Comparison of ENCODE assay signal across 8 cellular contexts in genomic region chr16:11296706-11297491, GRCh38. TPM values are rescaled to one million over a fixed set of nuclear protein-coding genes. Genes with fewer than 3 reads are reported as not detected.
DNase-seq lines count a peak whose midpoint lies in the region; ATAC-seq and TF ChIP-seq lines count a peak whose summit lies in the region.

No MANE protein-coding gene starts in this region.

- peak overlapping the region; percentile 36 for H3K18ac ChIP-seq in mesendoderm (ENCODE audit: low read length)

- DNase-seq in Calu3 (no peak), mesendoderm (no peak), glomerular visceral epithelial cell (ENCODE audit: extremely low spot score) (no peak), DMS153 (lab: John Stamatoyannopoulos, UW) (no peak), hypothalamus (lab: John Stamatoyannopoulos, UW) (no peak)
- no peak for DNase-seq in activated naive CD4-positive, alpha-beta T cell treated with anti-CD3 and anti-CD28 coated beads, Interleukin-2, amount 50 U/mL, for 72 hours (ENCODE audit: low spot score in 2 of 2)

- no peak overlapping the region for H2BK5ac ChIP-seq in mesendoderm (ENCODE audit: low read length)

- H3K4me1 Mint-ChIP-seq in Calu3 (ENCODE audit: low read depth, unreplicated experiment) = peaks cover 13% of the 10 kb centered on the region

- no peaks in the 10 kb centered on the region for H3K79me2 ChIP-seq in mesendoderm (ENCODE audit: control insufficient read depth, insufficient read depth, low read length)

- BruUV-seq in Calu3 (replicated peaks; lab: Mats Ljungman, UMichigan) = no TSS peak

- H3K4me1 ChIP-seq in mesendoderm (ENCODE audit: control insufficient read depth, low read depth, low read length) = peaks cover 6% of the 10 kb centered on the region

- H3K23ac ChIP-seq in mesendoderm (ENCODE audit: low read length) = no peak overlapping the region

- peak; percentile 22 for ATAC-seq in HG02678 (IDR thresholded peaks at IDR 0.05; ENCODE audit: unreplicated experiment)
- ATAC-seq in activated naive CD4-positive, alpha-beta T cell treated with anti-CD3 and anti-CD28 coated beads, Interleukin-2, amount 50 U/mL, for 72 hours = peak in 1 of 2 donors; percentile 22
- ATAC-seq in GM19395 (IDR thresholded peaks at IDR 0.05; ENCODE audit: unreplicated experiment) = no peak

- intact Hi-C loops in Calu3 (cut with micrococcal nuclease; ENCODE audit: unreplicated experiment) = loop anchor here (5.0 kb wide), 1 partner anchor 40 kb away; the partner anchor contains the start of gene SOCS1

- H3K36me3 Mint-ChIP-seq in Calu3 (ENCODE audit: insufficient read depth, unreplicated experiment) = no peaks in the 10 kb centered on the region
- no peaks in the 10 kb centered on the region for H3K36me3 Mint-ChIP-seq in activated naive CD4-positive, alpha-beta T cell treated with anti-CD3 and anti-CD28 coated beads, Interleukin-2, amount 50 U/mL, for 72 hours

- no peak overlapping the region for H3K27ac ChIP-seq in mesendoderm (ENCODE audit: low read depth, low read length)

- no peak overlapping the region for H3K9ac ChIP-seq in mesendoderm (ENCODE audit: low read length)

- no peaks in the 10 kb centered on the region for H3K36me3 ChIP-seq in mesendoderm (ENCODE audit: control insufficient read depth, insufficient read depth, low read length)

- H3K4me2 ChIP-seq in mesendoderm (ENCODE audit: low read length) = no peak overlapping the region

- no peaks in the 10 kb centered on the region for H3K27me3 ChIP-seq in mesendoderm (ENCODE audit: insufficient read depth, low read length, poor library complexity)

- H3K4ac ChIP-seq in mesendoderm (ENCODE audit: low read depth, low read length) = no peak overlapping the region

- H3K56ac ChIP-seq in mesendoderm (ENCODE audit: low read length) = peak overlapping the region; percentile 81

- no peak overlapping the region for H2BK15ac ChIP-seq in mesendoderm (replicated peaks; ENCODE audit: low read depth)

- TF ChIP-seq CTCF in Calu3 (IDR thresholded peaks at IDR 0.05; ENCODE audit: unreplicated experiment) = no peak

- H3K4me3 Mint-ChIP-seq in Calu3 (ENCODE audit: low read depth, unreplicated experiment) = peak overlapping the region; percentile 6

- no peak overlapping the region for H4K5ac ChIP-seq in mesendoderm (ENCODE audit: low read length)

- peak overlapping the region; percentile 69 for H2BK120ac ChIP-seq in mesendoderm (ENCODE audit: low read depth, low read length)

- no peak overlapping the region for H3K27ac Mint-ChIP-seq in Calu3 (ENCODE audit: unreplicated experiment)
- H3K27ac Mint-ChIP-seq in activated naive CD4-positive, alpha-beta T cell treated with anti-CD3 and anti-CD28 coated beads, Interleukin-2, amount 50 U/mL, for 72 hours = peak overlapping the region; percentile 81

- H4K8ac ChIP-seq in mesendoderm (ENCODE audit: low read depth, low read length) = no peak overlapping the region

- no peaks in the 10 kb centered on the region for H3K79me1 ChIP-seq in mesendoderm (ENCODE audit: low read length)

- no peak overlapping the region for H2AK5ac ChIP-seq in mesendoderm (ENCODE audit: low read length)

- no peak overlapping the region for H3K4me3 ChIP-seq in mesendoderm (ENCODE audit: low read length)

- H3K27me3 Mint-ChIP-seq in Calu3 (ENCODE audit: unreplicated experiment) = peaks cover 14% of the 10 kb centered on the region

- no CpG with 5 or more reads among the region's 10 CpGs for WGBS in mesendoderm (ENCODE audit: extremely low coverage, insufficient coverage, low lambda C conversion rate)

- CTCF ChIA-PET in Calu3 (lab: Charles Lee) = interaction anchor here (0.6 to 2.0 kb wide), 8 partner anchors 17 to 326 kb away, joined by 3 to 20 read pairs (median 5); partner anchors contain the start of gene SOCS1

- no peaks in the 10 kb centered on the region for H3K9me3 Mint-ChIP-seq in Calu3 (ENCODE audit: low read depth, unreplicated experiment)
- no peaks in the 10 kb centered on the region for H3K9me3 Mint-ChIP-seq in activated naive CD4-positive, alpha-beta T cell treated with anti-CD3 and anti-CD28 coated beads, Interleukin-2, amount 50 U/mL, for 72 hours

RNA-seq across cellular contexts. Expression of gene PRM1, which starts 15.8 kb away (rescaled TPM):
- not detected in 2 replicates for total RNA-seq in Calu3 (2022)
- not detected for total RNA-seq in activated naive CD4-positive, alpha-beta T cell treated with anti-CD3 and anti-CD28 coated beads, Interleukin-2, amount 50 U/mL, for 72 hours
- 1.9 TPM for polyA plus RNA-seq in mesendoderm (2013, experiment 1 of 2)
- polyA plus RNA-seq in mesendoderm (2013, experiment 2 of 2) = 2.6 TPM

RNA-seq across cellular contexts. Expression of gene PRM2, which starts 20.6 kb away (rescaled TPM):
- not detected in 2 replicates for total RNA-seq in Calu3 (2022)
- total RNA-seq in activated naive CD4-positive, alpha-beta T cell treated with anti-CD3 and anti-CD28 coated beads, Interleukin-2, amount 50 U/mL, for 72 hours = not detected
- not detected for polyA plus RNA-seq in mesendoderm (2013, experiment 1 of 2)
- not detected for polyA plus RNA-seq in mesendoderm (2013, experiment 2 of 2)

RNA-seq across cellular contexts. Expression of gene PRM3, which starts 23.5 kb away (rescaled TPM):
- total RNA-seq in Calu3 (2022) = not detected in 2 replicates
- not detected for total RNA-seq in activated naive CD4-positive, alpha-beta T cell treated with anti-CD3 and anti-CD28 coated beads, Interleukin-2, amount 50 U/mL, for 72 hours
- polyA plus RNA-seq in mesendoderm (2013, experiment 1 of 2) = not detected
- not detected for polyA plus RNA-seq in mesendoderm (2013, experiment 2 of 2)

RNA-seq across cellular contexts. Expression of gene TNP2, which starts 27.8 kb away (rescaled TPM):
- not detected in 2 replicates for total RNA-seq in Calu3 (2022)
- total RNA-seq in activated naive CD4-positive, alpha-beta T cell treated with anti-CD3 and anti-CD28 coated beads, Interleukin-2, amount 50 U/mL, for 72 hours = not detected
- polyA plus RNA-seq in mesendoderm (2013, experiment 1 of 2) = not detected
- polyA plus RNA-seq in mesendoderm (2013, experiment 2 of 2) = not detected

RNA-seq across cellular contexts. Expression of gene SOCS1, which starts 40.9 kb away (rescaled TPM):
- total RNA-seq in Calu3 (2022) = 4.8 and 5.8 TPM in 2 replicates
- 100 to 1,000 TPM in 1 of 2 donors, 10 to 100 TPM in 1; 57.0 to 123 TPM for total RNA-seq in activated naive CD4-positive, alpha-beta T cell treated with anti-CD3 and anti-CD28 coated beads, Interleukin-2, amount 50 U/mL, for 72 hours
- polyA plus RNA-seq in mesendoderm (2013, experiment 1 of 2) = 62.9 TPM
- polyA plus RNA-seq in mesendoderm (2013, experiment 2 of 2) = 59.7 TPM
